ENCODE assay signal across 19 cellular contexts in the genomic region with DNA sequence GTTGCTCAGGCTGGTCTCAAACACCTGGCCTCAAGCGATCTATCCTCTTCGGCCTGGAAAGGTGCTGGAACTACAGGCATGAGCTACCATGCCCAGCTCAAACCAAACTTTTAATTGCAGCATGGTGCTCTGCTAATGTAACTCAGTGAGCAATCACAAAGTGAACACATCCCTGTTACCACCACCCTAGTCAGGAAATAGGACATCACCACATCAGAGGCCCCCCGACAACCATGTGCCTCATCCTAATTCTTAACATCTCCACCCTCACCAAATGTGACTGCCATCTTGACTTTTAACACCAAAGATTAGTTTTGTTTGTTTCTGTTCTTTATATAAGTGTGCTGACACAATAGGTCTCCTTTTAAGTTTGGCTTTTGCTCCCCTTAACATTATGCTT. TPM values are rescaled to one million over a fixed set of nuclear protein-coding genes. Genes with fewer than 3 reads are reported as not detected.
DNase-seq lines count a peak whose midpoint lies in the region; ATAC-seq and TF ChIP-seq lines count a peak whose summit lies in the region.
"Had no signal": no experiment of that assay in that cellular context is flagged by ENCODE, and none has a peak within 500 bp of the region (broad histone marks: within the 10 kb centered on the region; RNA-seq: fewer than 3 reads in every experiment).

No MANE protein-coding gene starts in this region.

- H3K4me3 Mint-ChIP-seq in activated CD4-positive, alpha-beta T cell treated with anti-CD3 and anti-CD28 coated beads, Interleukin-2, amount 10 ng/mL, durations not matched to agents 7 days and 5 days = no peak overlapping the region
- no peak overlapping the region for H3K4me3 Mint-ChIP-seq in CD4-positive, alpha-beta T cell
- H3K4me3 Mint-ChIP-seq in activated naive CD8-positive, alpha-beta T cell treated with anti-CD3 and anti-CD28 coated beads, Interleukin-2, amount 10 ng/mL, durations not matched to agents 7 days and 5 days = peak overlapping the region; percentile 26
- H3K4me3 Mint-ChIP-seq: CD14-positive monocyte had no signal

- POLR2A ChIA-PET in activated CD4-positive, alpha-beta T cell treated with anti-CD3 and anti-CD28 coated beads, Interleukin-2, amount 10 ng/mL, durations not matched to agents 7 days and 5 days (lab: Charles Lee) = no interaction called here
- POLR2A ChIA-PET in CD4-positive, alpha-beta T cell (lab: Charles Lee) = interaction anchor here (0.9 kb wide), 1 partner anchor 22 kb away, joined by 3 read pairs; no protein-coding TSS in a partner anchor
- POLR2A ChIA-PET in activated naive CD8-positive, alpha-beta T cell treated with anti-CD3 and anti-CD28 coated beads, Interleukin-2, amount 10 ng/mL, durations not matched to agents 7 days and 5 days (lab: Charles Lee) = interaction anchor here (0.7 to 0.8 kb wide), 2 partner anchors 24 to 47 kb away, joined by 3 read pairs; no protein-coding TSS in a partner anchor

- no peaks in the 10 kb centered on the region for H3K4me1 ChIP-seq in breast epithelium

- H3K36me3 ChIP-seq in breast epithelium = no peaks in the 10 kb centered on the region

- no peak overlapping the region for H3K4me3 ChIP-seq in Jurkat, Clone E6-1 (ENCODE audit: low read length)
- no peak overlapping the region for H3K4me3 ChIP-seq in breast epithelium

- TF ChIP-seq CTCF in CD4-positive, alpha-beta T cell (IDR thresholded peaks at IDR 0.05) = no peak
- TF ChIP-seq CTCF in breast epithelium (IDR thresholded peaks at IDR 0.05) = no peak

- H3K4me1 Mint-ChIP-seq in activated CD4-positive, alpha-beta T cell treated with anti-CD3 and anti-CD28 coated beads, Interleukin-2, amount 10 ng/mL, durations not matched to agents 7 days and 5 days = peaks cover 23% of the 10 kb centered on the region
- peaks cover 35% of the 10 kb centered on the region for H3K4me1 Mint-ChIP-seq in CD4-positive, alpha-beta T cell (ENCODE audit: low read depth)
- peaks cover 20% of the 10 kb centered on the region for H3K4me1 Mint-ChIP-seq in activated naive CD8-positive, alpha-beta T cell treated with anti-CD3 and anti-CD28 coated beads, Interleukin-2, amount 10 ng/mL, durations not matched to agents 7 days and 5 days
- H3K4me1 Mint-ChIP-seq: CD14-positive monocyte had no signal

- H3K9me3 ChIP-seq in CD4-positive, alpha-beta T cell (ENCODE audit: control insufficient read depth, low read length) = no peaks in the 10 kb centered on the region
- H3K9me3 ChIP-seq in breast epithelium = no peaks in the 10 kb centered on the region

- peaks cover 3% of the 10 kb centered on the region for H3K9me3 Mint-ChIP-seq in activated CD4-positive, alpha-beta T cell treated with anti-CD3 and anti-CD28 coated beads, Interleukin-2, amount 10 ng/mL, durations not matched to agents 7 days and 5 days
- H3K9me3 Mint-ChIP-seq in CD4-positive, alpha-beta T cell = peaks cover 6% of the 10 kb centered on the region
- H3K9me3 Mint-ChIP-seq in activated naive CD8-positive, alpha-beta T cell treated with anti-CD3 and anti-CD28 coated beads, Interleukin-2, amount 10 ng/mL, durations not matched to agents 7 days and 5 days = peaks cover 7% of the 10 kb centered on the region

- H3K27me3 Mint-ChIP-seq in activated CD4-positive, alpha-beta T cell treated with anti-CD3 and anti-CD28 coated beads, Interleukin-2, amount 10 ng/mL, durations not matched to agents 7 days and 5 days = no peaks in the 10 kb centered on the region
- peaks cover 4% of the 10 kb centered on the region for H3K27me3 Mint-ChIP-seq in CD4-positive, alpha-beta T cell
- no peaks in the 10 kb centered on the region for H3K27me3 Mint-ChIP-seq in activated naive CD8-positive, alpha-beta T cell treated with anti-CD3 and anti-CD28 coated beads, Interleukin-2, amount 10 ng/mL, durations not matched to agents 7 days and 5 days

- peak; percentile 37 for ATAC-seq in CD4-positive, alpha-beta T cell (ENCODE audit: poor library complexity)
- ATAC-seq in activated naive CD8-positive, alpha-beta T cell treated with anti-CD3 and anti-CD28 coated beads, Interleukin-2, amount 10 ng/mL, durations not matched to agents 7 days and 5 days (ENCODE audit: low read depth) = peak; percentile 67

- peak; percentile 29 for DNase-seq in activated CD4-positive, alpha-beta T cell treated with anti-CD3 and anti-CD28 coated beads, Interleukin-2, amount 10 ng/mL, durations not matched to agents 7 days and 5 days
- DNase-seq in activated CD4-positive, alpha-beta T cell treated with anti-CD3 and anti-CD28 coated beads for 1 hour = no peak
- no peak for DNase-seq in CD4-positive, alpha-beta T cell
- DNase-seq in Jurkat, Clone E6-1 (ENCODE audit: low read depth, low spot score) = peak; percentile 92
- no peak for DNase-seq in activated naive CD8-positive, alpha-beta T cell treated with anti-CD3 and anti-CD28 coated beads, Interleukin-2, amount 10 ng/mL, durations not matched to agents 7 days and 5 days
- no peak for DNase-seq in NCI-H774 (lab: John Stamatoyannopoulos, UW)
- no peak for DNase-seq in stimulated activated CD4-positive, alpha-beta T cell treated with anti-CD3 and anti-CD28 coated beads, Interleukin-4, amount 100 ng/mL, for 4 hours
- DNase-seq in breast epithelium (ENCODE audit: low spot score in 2 of 2) = no peak
- DNase-seq: 8988T, KG1, MV-4-11, NCI-H1694 treated with DMSO at 0.1 percent for 48 hours, NCI-H510A, NCI-H748 treated with DMSO at 0.1 percent for 48 hours, SHP77 had no signal

- no peak overlapping the region for H3K27ac Mint-ChIP-seq in activated CD4-positive, alpha-beta T cell treated with anti-CD3 and anti-CD28 coated beads, Interleukin-2, amount 10 ng/mL, durations not matched to agents 7 days and 5 days
- H3K27ac Mint-ChIP-seq in CD4-positive, alpha-beta T cell = no peak overlapping the region
- peak overlapping the region; percentile 39 for H3K27ac Mint-ChIP-seq in activated naive CD8-positive, alpha-beta T cell treated with anti-CD3 and anti-CD28 coated beads, Interleukin-2, amount 10 ng/mL, durations not matched to agents 7 days and 5 days
- H3K27ac Mint-ChIP-seq: CD14-positive monocyte had no signal

- H3K27ac ChIP-seq in CD4-positive, alpha-beta T cell (ENCODE audit: low read depth, low read length) = no peak overlapping the region
- H3K27ac ChIP-seq in breast epithelium = no peak overlapping the region

- peaks cover 6% of the 10 kb centered on the region for H3K36me3 Mint-ChIP-seq in activated CD4-positive, alpha-beta T cell treated with anti-CD3 and anti-CD28 coated beads, Interleukin-2, amount 10 ng/mL, durations not matched to agents 7 days and 5 days (ENCODE audit: low read depth)
- H3K36me3 Mint-ChIP-seq in CD4-positive, alpha-beta T cell (ENCODE audit: low read depth) = no peaks in the 10 kb centered on the region
- H3K36me3 Mint-ChIP-seq in activated naive CD8-positive, alpha-beta T cell treated with anti-CD3 and anti-CD28 coated beads, Interleukin-2, amount 10 ng/mL, durations not matched to agents 7 days and 5 days = peaks cover 39% of the 10 kb centered on the region
- H3K36me3 Mint-ChIP-seq: CD14-positive monocyte had no signal

- TF ChIP-seq POLR2A in breast epithelium (IDR thresholded peaks at IDR 0.05) = no peak

- intact Hi-C loops in CD4-positive, alpha-beta T cell (cut with DNase I, micrococcal nuclease) = loop anchor here in 1 of 2 experiments (10.0 kb wide), 1 partner anchor 229 kb away; no protein-coding TSS in a partner anchor
- intact Hi-C loops in breast epithelium (cut with DNase I; ENCODE audit: low total_unique reads) = no loop called here

- no peaks in the 10 kb centered on the region for H3K27me3 ChIP-seq in CD4-positive, alpha-beta T cell (ENCODE audit: control insufficient read depth, insufficient read depth, low read length)
- H3K27me3 ChIP-seq in breast epithelium = no peaks in the 10 kb centered on the region

- CTCF ChIA-PET in activated CD4-positive, alpha-beta T cell treated with anti-CD3 and anti-CD28 coated beads, Interleukin-2, amount 10 ng/mL, durations not matched to agents 7 days and 5 days (lab: Charles Lee) = no interaction called here
- CTCF ChIA-PET in CD4-positive, alpha-beta T cell (lab: Charles Lee) = no interaction called here

RNA-seq across cellular contexts. Expression of a gene that starts 22.8 kb away (rescaled TPM):
- total RNA-seq in activated CD4-positive, alpha-beta T cell treated with anti-CD3 and anti-CD28 coated beads, Interleukin-2, amount 10 ng/mL, durations not matched to agents 7 days and 5 days = 10 to 100 TPM; 52.8 to 54.9 TPM
- total RNA-seq in CD4-positive, alpha-beta T cell = 10 to 100 TPM; 71.7 to 74.7 TPM
- polyA plus RNA-seq in Jurkat, Clone E6-1 (2012; ENCODE audit: insufficient read depth, insufficient read length) = 81.0 TPM
- 10 to 100 TPM; 75.7 to 79.5 TPM for total RNA-seq in activated naive CD8-positive, alpha-beta T cell treated with anti-CD3 and anti-CD28 coated beads, Interleukin-2, amount 10 ng/mL, durations not matched to agents 7 days and 5 days
- 10 to 100 TPM; 42.1 to 63.4 (median 53.4) TPM for total RNA-seq in breast epithelium

RNA-seq across cellular contexts. Expression of a gene that starts 35.6 kb away (rescaled TPM):
- total RNA-seq in activated CD4-positive, alpha-beta T cell treated with anti-CD3 and anti-CD28 coated beads, Interleukin-2, amount 10 ng/mL, durations not matched to agents 7 days and 5 days = 10 to 100 TPM; 59.7 to 71.5 TPM
- total RNA-seq in CD4-positive, alpha-beta T cell = 100 to 1,000 TPM; 170 to 173 TPM
- polyA plus RNA-seq in Jurkat, Clone E6-1 (2012; ENCODE audit: insufficient read depth, insufficient read length) = 27.4 TPM
- total RNA-seq in activated naive CD8-positive, alpha-beta T cell treated with anti-CD3 and anti-CD28 coated beads, Interleukin-2, amount 10 ng/mL, durations not matched to agents 7 days and 5 days = 100 to 1,000 TPM; 104 to 105 TPM
- total RNA-seq in breast epithelium = 10 to 100 TPM; 48.5 to 68.1 (median 63.9) TPM

RNA-seq across cellular contexts. Expression of a gene that starts 35.9 kb away (rescaled TPM):
- total RNA-seq in activated CD4-positive, alpha-beta T cell treated with anti-CD3 and anti-CD28 coated beads, Interleukin-2, amount 10 ng/mL, durations not matched to agents 7 days and 5 days = 1 to 10 TPM; 5.2 to 5.3 TPM
- total RNA-seq in CD4-positive, alpha-beta T cell = 1 to 10 TPM; 1.6 to 1.7 TPM
- 0.74 TPM for polyA plus RNA-seq in Jurkat, Clone E6-1 (2012; ENCODE audit: insufficient read depth, insufficient read length)
- total RNA-seq in activated naive CD8-positive, alpha-beta T cell treated with anti-CD3 and anti-CD28 coated beads, Interleukin-2, amount 10 ng/mL, durations not matched to agents 7 days and 5 days = 1 to 10 TPM; 3.2 to 3.8 TPM
- 1 to 10 TPM; 1.6 to 3.8 (median 2.3) TPM for total RNA-seq in breast epithelium

RNA-seq across cellular contexts. Expression of a gene that starts 42.7 kb away (rescaled TPM):
- total RNA-seq in activated CD4-positive, alpha-beta T cell treated with anti-CD3 and anti-CD28 coated beads, Interleukin-2, amount 10 ng/mL, durations not matched to agents 7 days and 5 days = not detected
- not detected for total RNA-seq in CD4-positive, alpha-beta T cell
- not detected for polyA plus RNA-seq in Jurkat, Clone E6-1 (2012; ENCODE audit: insufficient read depth, insufficient read length)
- total RNA-seq in activated naive CD8-positive, alpha-beta T cell treated with anti-CD3 and anti-CD28 coated beads, Interleukin-2, amount 10 ng/mL, durations not matched to agents 7 days and 5 days = under 1 TPM; 0.33 to 0.51 TPM
- total RNA-seq in breast epithelium = 1 to 10 TPM in 1 of 3 donors, under 1 TPM in 1, not detected in 1; 0.66 to 7.2 TPM
- total RNA-seq: H4, RPMI7951 had no signal
- polyA plus RNA-seq: AG04450, CD14-positive monocyte had no signal

Comparison
In these comparisons a context has a peak if more than half of its experiments do, and no peak if none do; other contexts are left out.
1. DNase-seq: peak in activated CD4-positive, alpha-beta T cell treated with anti-CD3 and anti-CD28 coated beads, Interleukin-2, amount 10 ng/mL, durations not matched to agents 7 days and 5 days (single experiment) and Jurkat, Clone E6-1 (single experiment); none in activated CD4-positive, alpha-beta T cell treated with anti-CD3 and anti-CD28 coated beads for 1 hour (single experiment), CD4-positive, alpha-beta T cell (0 of 10), activated naive CD8-positive, alpha-beta T cell treated with anti-CD3 and anti-CD28 coated beads, Interleukin-2, amount 10 ng/mL, durations not matched to agents 7 days and 5 days (single experiment), NCI-H774 (single experiment), stimulated activated CD4-positive, alpha-beta T cell treated with anti-CD3 and anti-CD28 coated beads, Interleukin-4, amount 100 ng/mL, for 4 hours (0 of 2) and breast epithelium (0 of 2).